ENCODE assay signal across 8 cellular contexts in genomic region chr6:122609881-122610689, GRCh38.
A peak's percentile ranks its signal among the peaks of the same experiment; 100 is the strongest.
DNase-seq lines count a peak whose midpoint lies in the region; ATAC-seq lines count a peak whose summit lies in the region.

Gene PKIB (plus strand): TSS chr6:122610405. CDS start chr6:122717795, 107,390 bp downstream.

- peak within 1 kb of the TSS; percentile 82 for H3K4me3 Mint-ChIP-seq in dendritic cell treated with granulocyte-macrophage colony-stimulating factor and Interleukin-4, amounts not matched to agents 40 ng/mL and 50 ng/mL, for 4 days

- H3K36me3 Mint-ChIP-seq in dendritic cell treated with granulocyte-macrophage colony-stimulating factor and Interleukin-4, amounts not matched to agents 40 ng/mL and 50 ng/mL, for 4 days (ENCODE audit: low read depth) = no peaks in the 10 kb centered on the region

- H3K27ac Mint-ChIP-seq in dendritic cell treated with granulocyte-macrophage colony-stimulating factor and Interleukin-4, amounts not matched to agents 40 ng/mL and 50 ng/mL, for 4 days = peak within 1 kb of the TSS; percentile 63

- ATAC-seq in GM18907 (IDR thresholded peaks at IDR 0.05; ENCODE audit: unreplicated experiment) (peak; percentile 95), HG03097 (IDR thresholded peaks at IDR 0.05; ENCODE audit: low FRiP score, unreplicated experiment) (peak; percentile 88)
- ATAC-seq in activated CD4-positive, CD25-positive, alpha-beta regulatory T cell treated with anti-CD3 and anti-CD28 coated beads, Interleukin-2, amount 50 U/mL, for 24 hours = peak; percentile 62 to 67

- H3K9me3 Mint-ChIP-seq in dendritic cell treated with granulocyte-macrophage colony-stimulating factor and Interleukin-4, amounts not matched to agents 40 ng/mL and 50 ng/mL, for 4 days = no peaks in the 10 kb centered on the region

- H3K27me3 Mint-ChIP-seq in dendritic cell treated with granulocyte-macrophage colony-stimulating factor and Interleukin-4, amounts not matched to agents 40 ng/mL and 50 ng/mL, for 4 days = peaks cover 52% of the 10 kb centered on the region

- H3K4me1 Mint-ChIP-seq in dendritic cell treated with granulocyte-macrophage colony-stimulating factor and Interleukin-4, amounts not matched to agents 40 ng/mL and 50 ng/mL, for 4 days (ENCODE audit: low read depth) = peaks cover 21% of the 10 kb centered on the region

- peak; percentile 81 for DNase-seq in AG08396 (ENCODE audit: low spot score)
- peak; percentile 74 for DNase-seq in NCI-H2171 (lab: John Stamatoyannopoulos, UW)
- DNase-seq in left kidney (ENCODE audit: low read depth, low spot score) = peak; percentile 93
- DNase-seq in stimulated activated CD4-positive, alpha-beta T cell treated with anti-CD3 and anti-CD28 coated beads, Interleukin-2, amount 100 ng/mL, for 24 hours = peak; percentile 35 to 65

- intact Hi-C loops in dendritic cell treated with granulocyte-macrophage colony-stimulating factor and Interleukin-4, amounts not matched to agents 40 ng/mL and 50 ng/mL, for 4 days (cut with micrococcal nuclease) = loop anchor here (5.0 kb wide), 1 partner anchor 117 kb away; no protein-coding TSS in a partner anchor

Comparison
In these comparisons a context has a peak if more than half of its experiments do, and no peak if none do; other contexts are left out.
1. Peak in every context shown above with its lines: DNase-seq and ATAC-seq.